ENCODE assay signal across 8 cellular contexts in genomic region chr7:3482147-3482921, GRCh38.
A peak's percentile ranks its signal among the peaks of the same experiment; 100 is the strongest.
DNase-seq lines count a peak whose midpoint lies in the region; ATAC-seq and TF ChIP-seq lines count a peak whose summit lies in the region.

No MANE protein-coding gene starts in this region.

- POLR2A ChIA-PET in CD4-positive, alpha-beta memory T cell (lab: Charles Lee; ENCODE audit: partially characterized antibody), result no interaction called here

- H4K20me1 ChIP-seq in MM.1S (ENCODE audit: insufficient read depth, low read length), result no peaks in the 10 kb centered on the region

- no peak overlapping the region for H3K27ac Mint-ChIP-seq in CD4-positive, alpha-beta memory T cell

- H3K27ac ChIP-seq in MM.1S (ENCODE audit: low read length), result no peak overlapping the region
- no peak overlapping the region for H3K27ac ChIP-seq in CD4-positive, alpha-beta memory T cell (ENCODE audit: low read depth, low read length)

- ATAC-seq in left lobe of liver, result peak; percentile 62
- no peak for ATAC-seq in GM21737 (IDR thresholded peaks at IDR 0.05; ENCODE audit: unreplicated experiment)
- no peak for ATAC-seq in HG02642 (IDR thresholded peaks at IDR 0.05; ENCODE audit: poor library complexity, unreplicated experiment)

- no peaks in the 10 kb centered on the region for H3K27me3 ChIP-seq in MM.1S (replicated peaks; ENCODE audit: insufficient read depth, low read length)
- no peaks in the 10 kb centered on the region for H3K27me3 ChIP-seq in CD4-positive, alpha-beta memory T cell (ENCODE audit: insufficient read depth, low read length)

- DNase-seq in DMS153 treated with DMSO at 0.1 percent for 48 hours (lab: John Stamatoyannopoulos, UW; ENCODE audit: unreplicated experiment), result peak; percentile 66
- DNase-seq in MM.1S, result no peak
- peak; percentile 75 for DNase-seq in amniotic epithelial cell (ENCODE audit: low read depth)
- no peak for DNase-seq in left lobe of liver (ENCODE audit: low spot score)
- no peak for DNase-seq in CD4-positive, alpha-beta memory T cell
- DNase-seq in DMS79 treated with DMSO at 0.1 percent for 48 hours (lab: John Stamatoyannopoulos, UW), result no peak

- no peaks in the 10 kb centered on the region for H3F3A ChIP-seq in MM.1S (ENCODE audit: insufficient read depth, low read length)

- H3K79me2 ChIP-seq in MM.1S (ENCODE audit: low read length), result no peaks in the 10 kb centered on the region

- H2AFZ ChIP-seq in MM.1S (ENCODE audit: low read length), result no peak overlapping the region

- H3K4me1 ChIP-seq in MM.1S (ENCODE audit: low read length), result no peaks in the 10 kb centered on the region
- H3K4me1 ChIP-seq in CD4-positive, alpha-beta memory T cell (ENCODE audit: insufficient read depth, low read length), result no peaks in the 10 kb centered on the region

- no peaks in the 10 kb centered on the region for H3K36me3 ChIP-seq in MM.1S (replicated peaks; ENCODE audit: insufficient read depth, low read length)
- H3K36me3 ChIP-seq in CD4-positive, alpha-beta memory T cell (ENCODE audit: insufficient read depth, low read length), result no peaks in the 10 kb centered on the region

- H3K4me3 ChIP-seq in MM.1S (ENCODE audit: low read length), result no peak overlapping the region
- no peak overlapping the region for H3K4me3 ChIP-seq in CD4-positive, alpha-beta memory T cell (ENCODE audit: low read length in 2 of 2)

- H3K9me2 ChIP-seq in MM.1S (replicated peaks; ENCODE audit: insufficient read depth, low read length), result no peaks in the 10 kb centered on the region

- intact Hi-C loops in CD4-positive, alpha-beta memory T cell (cut with micrococcal nuclease), result no loop called here

- no peak overlapping the region for H3K4me3 Mint-ChIP-seq in CD4-positive, alpha-beta memory T cell

- no peaks in the 10 kb centered on the region for H3K4me1 Mint-ChIP-seq in CD4-positive, alpha-beta memory T cell

- no peaks in the 10 kb centered on the region for H3K9me3 Mint-ChIP-seq in CD4-positive, alpha-beta memory T cell

- H3K27me3 Mint-ChIP-seq in CD4-positive, alpha-beta memory T cell, result peaks cover 0 to 3% of the 10 kb centered on the region in 2 donors

- peak; percentile 30; the same call in 1 of the 2 replicates for TF ChIP-seq CTCF in MM.1S (IDR thresholded peaks at IDR 0.05; ENCODE audit: low read length)

- no peak overlapping the region for H3K9ac ChIP-seq in MM.1S (ENCODE audit: low read length)

- CTCF ChIA-PET in CD4-positive, alpha-beta memory T cell (lab: Charles Lee; ENCODE audit: partially characterized antibody), result interaction anchor here (0.9 kb wide), 1 partner anchor 27 kb away, joined by 3 read pairs; no protein-coding TSS in a partner anchor

- H3K9me3 ChIP-seq in MM.1S (replicated peaks; ENCODE audit: insufficient read depth, low read length), result no peaks in the 10 kb centered on the region
- H3K9me3 ChIP-seq in CD4-positive, alpha-beta memory T cell (ENCODE audit: control insufficient read depth in 1 of 2, low read length in 2 of 2), result no peaks in the 10 kb centered on the region

- no peak overlapping the region for H3K4me2 ChIP-seq in MM.1S (ENCODE audit: low read depth, low read length)

- no peaks in the 10 kb centered on the region for H3K36me3 Mint-ChIP-seq in CD4-positive, alpha-beta memory T cell

Comparison
In these comparisons a context has a peak if more than half of its experiments do, and no peak if none do; other contexts are left out.
1. DNase-seq: peak in DMS153 treated with DMSO at 0.1 percent for 48 hours (single experiment) and amniotic epithelial cell (single experiment); none in MM.1S (single experiment), left lobe of liver (single experiment), CD4-positive, alpha-beta memory T cell (0 of 5) and DMS79 treated with DMSO at 0.1 percent for 48 hours (single experiment).